In the genomic region with DNA sequence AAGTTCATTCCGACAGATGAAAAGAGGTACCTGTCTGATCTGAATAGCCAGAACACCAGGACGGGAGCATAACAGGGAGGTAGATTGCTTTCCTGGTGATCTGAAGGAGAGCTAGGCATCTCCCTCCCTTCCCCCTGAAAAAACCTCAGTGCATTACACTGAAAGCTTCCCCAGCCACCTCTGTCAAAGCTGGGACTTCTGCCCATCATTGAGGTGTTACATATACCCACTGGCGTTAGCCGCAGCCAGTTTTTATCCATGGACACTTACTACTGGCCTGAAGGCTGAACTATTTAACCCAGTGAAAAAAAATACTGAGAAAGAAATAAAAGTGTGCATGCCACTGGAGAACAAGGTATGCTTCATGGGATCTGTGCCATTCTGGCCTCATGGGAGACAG, we compare ENCODE assay signal across 23 cellular contexts.
DNase-seq lines count a peak whose midpoint lies in the region; ATAC-seq and TF ChIP-seq lines count a peak whose summit lies in the region.
"Had no signal": no experiment of that assay in that cellular context is flagged by ENCODE, and none has a peak within 500 bp of the region (broad histone marks: within the 10 kb centered on the region; RNA-seq: fewer than 3 reads in every experiment).

No MANE protein-coding gene starts in this region.

- peaks cover 0 to 10% (median 0%) of the 10 kb centered on the region in 11 donors for H3K9me3 Mint-ChIP-seq in naive thymus-derived CD4-positive, alpha-beta T cell
- H3K9me3 Mint-ChIP-seq: HFFc6 had no signal

- no peak overlapping the region for H4K91ac ChIP-seq in IMR-90 (ENCODE audit: insufficient read depth, low read depth, low read length)

- no peak overlapping the region for H3K9ac ChIP-seq in IMR-90 (ENCODE audit: low read depth, low read length)
- H3K9ac ChIP-seq: BLaER1 treated with 17β-estradiol and CSF1 and Interleukin-3, amounts not matched to agents 10 nM and 100 nM had no signal

- CTCF ChIA-PET in IMR-90 (lab: Yijun Ruan, JAX), result interaction anchor here (0.6 kb wide), 1 partner anchor 27 kb away, joined by 8 read pairs; no protein-coding TSS in a partner anchor
- CTCF ChIA-PET in naive thymus-derived CD4-positive, alpha-beta T cell (lab: Charles Lee), result no interaction called here

- no peaks in the 10 kb centered on the region for H3K9me3 ChIP-seq in left ventricle myocardium inferior (replicated peaks)
- no peaks in the 10 kb centered on the region for H3K9me3 ChIP-seq in IMR-90 (ENCODE audit: control insufficient read depth, insufficient read depth, low read length)
- H3K9me3 ChIP-seq in right cardiac atrium (ENCODE audit: control insufficient read depth, low read length), result no peaks in the 10 kb centered on the region
- no peaks in the 10 kb centered on the region for H3K9me3 ChIP-seq in naive thymus-derived CD4-positive, alpha-beta T cell (ENCODE audit: control insufficient read depth in 2 of 3, low read length in 3 of 3)
- H3K9me3 ChIP-seq: A549; BE2C; BLaER1 treated with 17β-estradiol and CSF1 and Interleukin-3, amounts not matched to agents 10 nM and 100 nM; HAP-1 had no signal

- H3K79me1 ChIP-seq in IMR-90 (ENCODE audit: low read depth in 1 of 2, low read length in 2 of 2), result no peaks in the 10 kb centered on the region

- peak overlapping the region; percentile 29; the same call in 1 of the 2 replicates for H3K4ac ChIP-seq in IMR-90 (ENCODE audit: low read depth, low read length)

- H3K18ac ChIP-seq in IMR-90 (ENCODE audit: low read depth, low read length), result 0 out of 2 replicates have a peak overlapping the region, but pooled peaks have one; percentile 18

- no peaks in the 10 kb centered on the region for H3K27me3 ChIP-seq in left ventricle myocardium inferior (ENCODE audit: low read depth)
- no peaks in the 10 kb centered on the region for H3K27me3 ChIP-seq in IMR-90 (ENCODE audit: control insufficient read depth, insufficient read depth, low read length)
- no peaks in the 10 kb centered on the region for H3K27me3 ChIP-seq in right cardiac atrium (ENCODE audit: control insufficient read depth, insufficient read depth)
- no peaks in the 10 kb centered on the region for H3K27me3 ChIP-seq in naive thymus-derived CD4-positive, alpha-beta T cell (ENCODE audit: control insufficient read depth in 2 of 2, insufficient read depth in 2 of 2, low read length in 2 of 2)
- H3K27me3 ChIP-seq: BE2C; BLaER1 treated with 17β-estradiol and CSF1 and Interleukin-3, amounts not matched to agents 10 nM and 100 nM had no signal

- no peak overlapping the region for H3K14ac ChIP-seq in IMR-90 (replicated peaks; ENCODE audit: low read depth, low read length)

- 100% methylated on average over 1 of the region's 4 CpGs; no CpG with 5 or more reads in 1 of the 2 experiments for WGBS in IMR-90 (ENCODE audit: extremely low coverage in 2 of 2, insufficient read length in 1 of 2), 2 experiments
- WGBS in right cardiac atrium, result 74% methylated on average over 4 of the region's 4 CpGs

- no peaks in the 10 kb centered on the region for H3K9me1 ChIP-seq in IMR-90 (ENCODE audit: insufficient read depth, low read length)

- POLR2A ChIA-PET in IMR-90 (lab: Charles Lee; ENCODE audit: unreplicated experiment), result no interaction called here
- POLR2A ChIA-PET in naive thymus-derived CD4-positive, alpha-beta T cell (lab: Charles Lee), result no interaction called here

- no peak overlapping the region for H3K27ac Mint-ChIP-seq in naive thymus-derived CD4-positive, alpha-beta T cell
- H3K27ac Mint-ChIP-seq: CD14-positive monocyte; CD4-positive, alpha-beta T cell; CD8-positive, alpha-beta memory T cell; HFFc6 had no signal

- TF ChIP-seq RAD21 in IMR-90 (IDR thresholded peaks at IDR 0.05; ENCODE audit: low read length), result no peak

- peak overlapping the region; percentile 23; the same call in 1 of the 2 replicates for H2BK20ac ChIP-seq in IMR-90 (ENCODE audit: low read depth, low read length)

- no peaks in the 10 kb centered on the region for H3K36me3 Mint-ChIP-seq in naive thymus-derived CD4-positive, alpha-beta T cell
- H3K36me3 Mint-ChIP-seq: CD14-positive monocyte; CD8-positive, alpha-beta memory T cell had no signal

- no peak for TF ChIP-seq CTCF in left ventricle myocardium inferior (IDR thresholded peaks at IDR 0.05; ENCODE audit: borderline replicate concordance)
- TF ChIP-seq CTCF in IMR-90 (conservative IDR thresholded peaks at IDR 0.05; ENCODE audit: low read depth, low read length), result no peak

- H3K56ac ChIP-seq in IMR-90 (ENCODE audit: extremely low read depth, insufficient read depth, low read length), result no peak overlapping the region

- H3K23ac ChIP-seq in IMR-90 (ENCODE audit: low read depth, low read length), result no peak overlapping the region

- peak overlapping the region; percentile 48 for H2AK5ac ChIP-seq in IMR-90 (ENCODE audit: low read depth, low read length)

- H3K4me3 Mint-ChIP-seq in naive thymus-derived CD4-positive, alpha-beta T cell, result no peak overlapping the region
- H3K4me3 Mint-ChIP-seq: CD14-positive monocyte; CD4-positive, alpha-beta T cell; CD8-positive, alpha-beta memory T cell; HFFc6 had no signal

- intact Hi-C loops in Right ventricle myocardium superior (cut with DNase I), result no loop called here
- intact Hi-C loops in left ventricle myocardium inferior (cut with micrococcal nuclease), result no loop called here
- intact Hi-C loops in IMR-90 (cut with micrococcal nuclease), result no loop called here
- intact Hi-C loops in right cardiac atrium (cut with DNase I), result loop anchor here in 1 of 4 donors (10.0 kb wide), 1 partner anchor 60 kb away; no protein-coding TSS in a partner anchor
- intact Hi-C loops in naive thymus-derived CD4-positive, alpha-beta T cell (cut with micrococcal nuclease), result no loop called here

- no peaks in the 10 kb centered on the region for H3K4me1 ChIP-seq in left ventricle myocardium inferior
- H3K4me1 ChIP-seq in IMR-90 (ENCODE audit: control insufficient read depth, insufficient read depth, low read length), result peaks cover 1% of the 10 kb centered on the region; the same call in 1 of the 2 replicates
- no peaks in the 10 kb centered on the region for H3K4me1 ChIP-seq in right cardiac atrium (ENCODE audit: control insufficient read depth, insufficient read depth, low read length)
- no peaks in the 10 kb centered on the region for H3K4me1 ChIP-seq in naive thymus-derived CD4-positive, alpha-beta T cell (ENCODE audit: control insufficient read depth in 2 of 2, insufficient read depth in 2 of 2, low read length in 2 of 2)
- H3K4me1 ChIP-seq: A549; BE2C; BLaER1 treated with 17β-estradiol and CSF1 and Interleukin-3, amounts not matched to agents 10 nM and 100 nM; HAP-1 had no signal

- TF ChIP-seq POLR2A in IMR-90 (IDR thresholded peaks at IDR 0.05; ENCODE audit: low read depth, low read length), result no peak

- in situ Hi-C loops in IMR-90 (cut with MboI; ENCODE audit: low sequenced_read_pairs), result no loop called here

- BruUV-seq in IMR-90 (replicated peaks; lab: Mats Ljungman, UMichigan), result no TSS peak

- no peaks in the 10 kb centered on the region for H4K20me1 ChIP-seq in IMR-90 (ENCODE audit: insufficient read depth, low read length)
- H4K20me1 ChIP-seq: BLaER1 treated with 17β-estradiol and CSF1 and Interleukin-3, amounts not matched to agents 10 nM and 100 nM had no signal

- no peak overlapping the region for H3K4me2 ChIP-seq in IMR-90 (ENCODE audit: low read depth, low read length)
- H3K4me2 ChIP-seq: A549; BLaER1 treated with 17β-estradiol and CSF1 and Interleukin-3, amounts not matched to agents 10 nM and 100 nM had no signal

- H3K27me3 Mint-ChIP-seq in naive thymus-derived CD4-positive, alpha-beta T cell, result no peaks in the 10 kb centered on the region
- H3K27me3 Mint-ChIP-seq: CD4-positive, alpha-beta T cell; CD8-positive, alpha-beta memory T cell had no signal

- no peak overlapping the region for H2BK5ac ChIP-seq in IMR-90 (ENCODE audit: low read depth, low read length, poor library complexity, severe bottlenecking)

- no peak overlapping the region for H4K8ac ChIP-seq in IMR-90 (ENCODE audit: low read depth in 2 of 2, low read length in 2 of 2)

- H3K36me3 ChIP-seq in left ventricle myocardium inferior (no peaks in the 10 kb centered on the region), IMR-90 (ENCODE audit: control insufficient read depth, insufficient read depth, low read length) (no peaks in the 10 kb centered on the region)
- H3K36me3 ChIP-seq in naive thymus-derived CD4-positive, alpha-beta T cell (ENCODE audit: control insufficient read depth in 2 of 3, insufficient read depth in 3 of 3, low read length in 3 of 3), result no peaks in the 10 kb centered on the region
- H3K36me3 ChIP-seq: BE2C; BLaER1 treated with 17β-estradiol and CSF1 and Interleukin-3, amounts not matched to agents 10 nM and 100 nM; HAP-1 had no signal

- peak; percentile 76 for ATAC-seq in Right ventricle myocardium superior (ENCODE audit: poor library complexity)
- ATAC-seq in IMR-90 (ENCODE audit: low read depth), result no peak
- ATAC-seq in right cardiac atrium, result peak; percentile 60 to 87
- no peak for ATAC-seq in naive thymus-derived CD4-positive, alpha-beta T cell
- ATAC-seq: A549, GM12878 had no signal

- H3K27ac ChIP-seq in left ventricle myocardium inferior (replicated peaks), result no peak overlapping the region
- no peak overlapping the region for H3K27ac ChIP-seq in IMR-90 (ENCODE audit: insufficient read depth, low read length)
- no peak overlapping the region for H3K27ac ChIP-seq in right cardiac atrium (ENCODE audit: low read length)
- H3K27ac ChIP-seq in naive thymus-derived CD4-positive, alpha-beta T cell (ENCODE audit: low read depth, low read length), result no peak overlapping the region
- H3K27ac ChIP-seq: A549; BLaER1 treated with 17β-estradiol and CSF1 and Interleukin-3, amounts not matched to agents 10 nM and 100 nM had no signal

- no peak overlapping the region for H2AFZ ChIP-seq in IMR-90 (replicated peaks; ENCODE audit: low read length, poor library complexity)

- H2AK9ac ChIP-seq in IMR-90 (replicated peaks; ENCODE audit: low read depth, low read length, poor library complexity), result no peak overlapping the region

- no peaks in the 10 kb centered on the region for H3K4me1 Mint-ChIP-seq in naive thymus-derived CD4-positive, alpha-beta T cell
- H3K4me1 Mint-ChIP-seq: CD14-positive monocyte; CD8-positive, alpha-beta memory T cell had no signal

- peak overlapping the region; percentile 44; the same call in 2 of the 3 replicates for H2BK15ac ChIP-seq in IMR-90 (ENCODE audit: low read depth, low read length)

- H3K4me3 ChIP-seq in left ventricle myocardium inferior, result no peak overlapping the region
- H3K4me3 ChIP-seq in IMR-90 (ENCODE audit: insufficient read depth, low read depth, low read length), result no peak overlapping the region
- H3K4me3 ChIP-seq in right cardiac atrium (ENCODE audit: low read length), result no peak overlapping the region
- no peak overlapping the region for H3K4me3 ChIP-seq in naive thymus-derived CD4-positive, alpha-beta T cell (ENCODE audit: low read length)
- H3K4me3 ChIP-seq: A549; BLaER1 treated with 17β-estradiol and CSF1 and Interleukin-3, amounts not matched to agents 10 nM and 100 nM; GM12878; HAP-1 had no signal

- no peak for DNase-seq in Right ventricle myocardium superior
- DNase-seq in left ventricle myocardium inferior, result no peak
- DNase-seq in IMR-90, result no peak
- no peak for DNase-seq in right cardiac atrium
- DNase-seq in RPMI8226, result no peak
- no peak for DNase-seq in naive thymus-derived CD4-positive, alpha-beta T cell
- DNase-seq: 8988T; ACHN; AML-193; BE2C; CD4-positive, alpha-beta T cell; CD8-positive, alpha-beta memory T cell; DMS 273 treated with DMSO at 0.1 percent for 48 hours; DMS79; EL; GDM1; GOT3; HFFc6 had no signal

- no peak overlapping the region for H2BK120ac ChIP-seq in IMR-90 (ENCODE audit: low read depth, low read length)

- dilution Hi-C loops in IMR-90 (cut with HindIII; ENCODE audit: low sequenced_read_pairs, unreplicated experiment), result no loop called here

- no peak overlapping the region for H4K5ac ChIP-seq in IMR-90 (ENCODE audit: low read depth, low read length)

Comparison
In these comparisons a context has a peak if more than half of its experiments do, and no peak if none do; other contexts are left out.
1. ATAC-seq: peak in Right ventricle myocardium superior (single experiment) and right cardiac atrium (2 of 2); none in IMR-90 (single experiment) and naive thymus-derived CD4-positive, alpha-beta T cell (single experiment).